8 cellular contexts compared by ENCODE assay signal in genomic region chr6:106609699-106610098, GRCh38.
DNase-seq lines count a peak whose midpoint lies in the region; ATAC-seq and TF ChIP-seq lines count a peak whose summit lies in the region.

No MANE protein-coding gene starts in this region.

- no peak overlapping the region for H3K4me3 ChIP-seq in HFF-Myc (replicated peaks; ENCODE audit: low read depth, low read length)

- DNase-seq in COLO668 (lab: John Stamatoyannopoulos, UW; ENCODE audit: unreplicated experiment) (peak; percentile 31), HFF-Myc (ENCODE audit: extremely low read depth, low read depth) (no peak), RPMI8226 (peak; percentile 5), germinal center (ENCODE audit: low spot score) (peak; percentile 50)

- TF ChIP-seq CTCF in HFF-Myc (IDR thresholded peaks at IDR 0.05; ENCODE audit: low read depth, low read length, missing control alignments): peak; percentile 17

- ATAC-seq in GM21447 (IDR thresholded peaks at IDR 0.05; ENCODE audit: unreplicated experiment) (no peak), HG03139 (IDR thresholded peaks at IDR 0.05; ENCODE audit: unreplicated experiment) (no peak), HG03460 (IDR thresholded peaks at IDR 0.05; ENCODE audit: unreplicated experiment) (no peak), GM18498 (IDR thresholded peaks at IDR 0.05; ENCODE audit: unreplicated experiment) (no peak)
